ENCODE assay signal across 8 cellular contexts in genomic region chr4:142567199-142567598, GRCh38.
A peak's percentile ranks its signal among the peaks of the same experiment; 100 is the strongest.
DNase-seq lines count a peak whose midpoint lies in the region; ATAC-seq and TF ChIP-seq lines count a peak whose summit lies in the region.

No MANE protein-coding gene starts in this region.

- TF ChIP-seq POLR2A in adrenal gland (IDR thresholded peaks at IDR 0.05) = no peak

- H2AFZ ChIP-seq in osteoblast (ENCODE audit: low read length) = peak overlapping the region; percentile 26

- H3K79me2 ChIP-seq in osteoblast (ENCODE audit: insufficient read depth, low read length) = no peaks in the 10 kb centered on the region

- H3K36me3 ChIP-seq in RWPE2 (ENCODE audit: low read depth) (no peaks in the 10 kb centered on the region), adrenal gland (replicated peaks in 1 of 2) (no peaks in the 10 kb centered on the region), osteoblast (ENCODE audit: insufficient read depth, low read length) (no peaks in the 10 kb centered on the region)

- no peaks in the 10 kb centered on the region for H3K27me3 ChIP-seq in RWPE2 (ENCODE audit: insufficient read depth, poor library complexity, severe bottlenecking)
- H3K27me3 ChIP-seq in adrenal gland = no peaks in the 10 kb centered on the region
- no peaks in the 10 kb centered on the region for H3K27me3 ChIP-seq in osteoblast (ENCODE audit: insufficient read depth, low read length)

- H3K4me3 ChIP-seq in RWPE2 (ENCODE audit: severe bottlenecking) = no peak overlapping the region
- H3K4me3 ChIP-seq in adrenal gland = peak overlapping the region in 1 of 4 donors; percentile 29
- no peak overlapping the region for H3K4me3 ChIP-seq in osteoblast (ENCODE audit: insufficient read depth, low read length)

- no peak for TF ChIP-seq CTCF in RWPE2 (IDR thresholded peaks at IDR 0.05; ENCODE audit: poor library complexity, severe bottlenecking)
- no peak for TF ChIP-seq CTCF in adrenal gland (IDR thresholded peaks at IDR 0.05)
- no peak for TF ChIP-seq CTCF in osteoblast (IDR thresholded peaks at IDR 0.05; ENCODE audit: extremely low read depth, low read depth, low read length)

- H3K4me1 ChIP-seq in RWPE2 (ENCODE audit: insufficient read depth, poor library complexity, severe bottlenecking) = peaks cover 26% of the 10 kb centered on the region
- H3K4me1 ChIP-seq in adrenal gland (replicated peaks in 1 of 2) = peaks cover 0 to 15% of the 10 kb centered on the region in 2 donors
- no peaks in the 10 kb centered on the region for H3K4me1 ChIP-seq in osteoblast (ENCODE audit: insufficient read depth, low read length)

- H3K9me3 ChIP-seq in RWPE2 (ENCODE audit: severe bottlenecking) (no peaks in the 10 kb centered on the region), adrenal gland (replicated peaks in 1 of 3) (no peaks in the 10 kb centered on the region), osteoblast (ENCODE audit: low read depth, low read length) (no peaks in the 10 kb centered on the region)

- H3K27ac ChIP-seq in RWPE2 (ENCODE audit: poor library complexity, severe bottlenecking) = peak overlapping the region; percentile 47
- H3K27ac ChIP-seq in adrenal gland = peak overlapping the region in 3 of 5 donors; percentile 14 to 67 (median 43)
- H3K27ac ChIP-seq in osteoblast (ENCODE audit: low read depth, low read length) = no peak overlapping the region

- DNase-seq in ELR (ENCODE audit: low read depth) (peak; percentile 13), RWPE2 (ENCODE audit: low spot score) (no peak), adrenal gland (peak in 2 of 7 donors; percentile 12 to 18), osteoblast (ENCODE audit: insufficient read length, low spot score, missing footprints) (no peak), DMS79 (lab: John Stamatoyannopoulos, UW) (no peak), D341Med (ENCODE audit: low spot score) (no peak), DMS 273 treated with DMSO at 0.1 percent for 48 hours (lab: John Stamatoyannopoulos, UW) (no peak), DMS53 treated with DMSO at 0.1 percent for 48 hours (lab: John Stamatoyannopoulos, UW; ENCODE audit: unreplicated experiment) (no peak)

- ATAC-seq in RWPE2 (ENCODE audit: low read depth) = peak; percentile 33; the same call in 1 of the 3 replicates

- H3K4me2 ChIP-seq in osteoblast (ENCODE audit: insufficient read depth, low read length) = no peak overlapping the region

- no peaks in the 10 kb centered on the region for H4K20me1 ChIP-seq in osteoblast (ENCODE audit: insufficient read depth, low read length)

- 22 to 41% (median 38%) methylated on average over 5 of the region's 5 CpGs for WGBS in adrenal gland, 4 donors

- intact Hi-C loops in adrenal gland (cut with DNase I) = no loop called here
